In the genomic region with DNA sequence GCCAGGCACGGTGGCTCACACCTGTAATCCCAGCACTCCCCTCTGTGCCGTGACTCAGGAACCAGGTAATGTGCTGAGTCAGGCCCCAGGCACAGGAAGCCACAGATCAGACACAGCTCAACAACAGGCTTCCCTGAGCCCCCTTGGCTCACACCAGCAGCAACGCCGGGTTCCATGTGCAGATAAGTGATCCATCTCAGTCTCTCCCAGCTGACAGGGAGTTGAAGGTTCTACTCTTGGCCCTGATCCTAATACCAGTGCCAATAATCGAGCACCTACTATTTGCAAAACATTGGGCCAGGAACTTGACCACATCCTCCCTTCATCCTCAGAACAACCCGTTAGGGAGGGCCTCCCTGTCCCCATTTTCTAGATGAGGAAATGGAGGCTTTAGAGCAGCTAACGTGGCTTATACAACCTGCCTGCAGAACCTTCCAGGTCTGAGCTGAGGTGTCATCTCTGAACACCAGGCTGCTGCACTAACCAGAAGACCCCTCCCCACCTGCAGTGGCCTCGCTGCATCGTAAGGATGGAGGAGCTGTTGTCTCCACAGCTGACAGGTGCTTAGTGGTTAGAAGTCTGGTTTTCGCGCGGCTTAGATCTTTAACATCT, we compare ENCODE assay signal across 8 cellular contexts.
DNase-seq lines count a peak whose midpoint lies in the region; TF ChIP-seq lines count a peak whose summit lies in the region.

No MANE protein-coding gene starts in this region.

- H3K9me3 ChIP-seq in colonic mucosa: no peaks in the 10 kb centered on the region

- no peak overlapping the region for H3K4me3 ChIP-seq in colonic mucosa

- intact Hi-C loops in colonic mucosa (cut with DNase I): no loop called here

- H3K27me3 ChIP-seq in colonic mucosa: no peaks in the 10 kb centered on the region

- no peak overlapping the region for H3K9ac ChIP-seq in colonic mucosa (ENCODE audit: low read depth in 2 of 2, low read length in 2 of 2)

- DNase-seq in NAMALWA (ENCODE audit: low spot score) (peak; percentile 86), colonic mucosa (no peak), SKM-1 treated with dmso at 0.1 percent for 144 hours (lab: John Stamatoyannopoulos, UW; ENCODE audit: unreplicated experiment) (no peak), globus pallidus (ENCODE audit: low spot score) (no peak), pons (ENCODE audit: low spot score) (no peak)
- DNase-seq in activated effector memory CD4-positive, alpha-beta T cell treated with Interleukin-2 at 50 U/mL for 16 hours: peak; percentile 74
- DNase-seq in stimulated activated CD4-positive, alpha-beta T cell treated with anti-CD3 and anti-CD28 coated beads, Interleukin-2, amount 100 ng/mL, for 24 hours: peak; percentile 51 to 65

- TF ChIP-seq POLR2A in GM19193 (IDR thresholded peaks at IDR 0.05; ENCODE audit: extremely low read depth, insufficient read depth, insufficient read length): peak; percentile 26

- H3K4me1 ChIP-seq in colonic mucosa: no peaks in the 10 kb centered on the region

- H3K36me3 ChIP-seq in colonic mucosa: no peaks in the 10 kb centered on the region

- TF ChIP-seq CTCF in colonic mucosa (IDR thresholded peaks at IDR 0.05): no peak

- no peak overlapping the region for H3K27ac ChIP-seq in colonic mucosa

Comparison
In these comparisons a context has a peak if more than half of its experiments do, and no peak if none do; other contexts are left out.
1. DNase-seq: peak in NAMALWA (single experiment), activated effector memory CD4-positive, alpha-beta T cell treated with Interleukin-2 at 50 U/mL for 16 hours (single experiment) and stimulated activated CD4-positive, alpha-beta T cell treated with anti-CD3 and anti-CD28 coated beads, Interleukin-2, amount 100 ng/mL, for 24 hours (2 of 2); none in colonic mucosa (single experiment), SKM-1 treated with dmso at 0.1 percent for 144 hours (single experiment), globus pallidus (single experiment) and pons (single experiment).